In the genomic region with DNA sequence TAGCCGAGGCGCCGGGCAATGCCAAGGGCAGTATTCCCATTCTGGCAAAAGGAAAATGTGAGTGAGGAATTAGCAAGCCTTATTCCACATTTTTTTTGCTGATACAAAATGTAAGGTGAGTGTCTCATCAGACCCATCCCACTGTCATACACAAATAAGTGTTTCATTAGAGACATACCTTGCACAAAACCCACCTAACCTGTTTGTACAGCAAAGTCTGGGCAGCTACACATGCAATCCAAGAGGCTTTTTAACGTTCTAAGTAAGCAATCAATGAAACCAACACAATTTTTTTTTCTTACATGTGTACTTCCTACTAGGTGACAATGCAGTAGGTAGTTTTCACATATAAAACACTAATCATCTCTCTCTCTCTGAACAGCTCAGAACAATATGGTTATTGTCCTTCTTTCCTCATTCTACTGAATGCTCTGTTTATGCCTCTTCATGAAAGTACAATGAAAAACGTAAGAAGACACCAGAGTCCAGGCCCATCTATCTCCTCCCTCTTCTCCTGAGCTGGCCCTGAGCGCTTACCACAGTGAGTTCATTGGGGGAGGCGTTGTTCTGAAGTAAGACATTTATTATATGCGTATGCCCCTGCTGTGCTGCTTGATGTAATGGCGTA, we compare ENCODE assay signal across 1 cellular context.
TF ChIP-seq lines count a peak whose summit lies in the region.

No MANE protein-coding gene starts in this region.

TF ChIP-seq in WTC11, 78 proteins besides CTCF, POLR2A, EP300 and RAD21 (continued from another document):
- TF ChIP-seq STAT6 (CRISPR knock-in tag; conservative IDR thresholded peaks at IDR 0.05; ENCODE audit: low read depth), result no peak
